Comparison of ENCODE assay signal across 17 cellular contexts in genomic region chr9:68637020-68637419, GRCh38.
DNase-seq lines count a peak whose midpoint lies in the region; ATAC-seq and TF ChIP-seq lines count a peak whose summit lies in the region.
"Had no signal": no experiment of that assay in that cellular context is flagged by ENCODE, and none has a peak within 500 bp of the region (broad histone marks: within the 10 kb centered on the region; RNA-seq: fewer than 3 reads in every experiment).

No MANE protein-coding gene starts in this region.

- H3K9me3 ChIP-seq in effector memory CD4-positive, alpha-beta T cell (ENCODE audit: control insufficient read depth, low read length): no peaks in the 10 kb centered on the region
- H3K9me3 ChIP-seq: BLaER1 treated with 17β-estradiol and CSF1 and Interleukin-3, amounts not matched to agents 10 nM and 100 nM; breast epithelium; thyroid gland had no signal

- H3K36me3 ChIP-seq in effector memory CD4-positive, alpha-beta T cell (ENCODE audit: control insufficient read depth, insufficient read depth, low read length): no peaks in the 10 kb centered on the region
- H3K36me3 ChIP-seq: BLaER1 treated with 17β-estradiol and CSF1 and Interleukin-3, amounts not matched to agents 10 nM and 100 nM; breast epithelium; thyroid gland had no signal

- H3K27me3 ChIP-seq in effector memory CD4-positive, alpha-beta T cell (replicated peaks; ENCODE audit: control insufficient read depth, insufficient read depth, low read length, poor library complexity, severe bottlenecking): no peaks in the 10 kb centered on the region
- H3K27me3 ChIP-seq: BLaER1 treated with 17β-estradiol and CSF1 and Interleukin-3, amounts not matched to agents 10 nM and 100 nM; breast epithelium; thyroid gland had no signal

- peak; percentile 88 for DNase-seq in COLO668 (lab: John Stamatoyannopoulos, UW; ENCODE audit: unreplicated experiment)
- DNase-seq in NCI-H1417 (lab: John Stamatoyannopoulos, UW): peak; percentile 37 to 95 (median 80)
- peak; percentile 89 for DNase-seq in NCI-H526 treated with DMSO at 0.1 percent for 48 hours (lab: John Stamatoyannopoulos, UW)
- DNase-seq in left kidney (ENCODE audit: low read depth, low spot score): peak; percentile 33
- no peak for DNase-seq in effector memory CD4-positive, alpha-beta T cell
- DNase-seq in omental fat pad (ENCODE audit: low spot score): no peak
- DNase-seq in amniotic stem cell (lab: John Stamatoyannopoulos, UW): no peak
- DNase-seq: activated CD8-positive, alpha-beta T cell treated with anti-CD3 and anti-CD28 coated beads for 36 hours; dermis blood vessel endothelial cell; stimulated activated CD4-positive, alpha-beta T cell treated with anti-CD3 and anti-CD28 coated beads, Interleukin-4, amount 100 ng/mL, for 24 hours; thyroid gland had no signal

- H3K27ac ChIP-seq in effector memory CD4-positive, alpha-beta T cell (ENCODE audit: insufficient read depth, low read length, poor library complexity, severe bottlenecking): no peak overlapping the region
- H3K27ac ChIP-seq: BLaER1 treated with 17β-estradiol and CSF1 and Interleukin-3, amounts not matched to agents 10 nM and 100 nM; breast epithelium; HL-60; thyroid gland had no signal

- no peak for TF ChIP-seq CTCF in omental fat pad (IDR thresholded peaks at IDR 0.05)

- H3K4me3 ChIP-seq in effector memory CD4-positive, alpha-beta T cell (ENCODE audit: insufficient read depth, low read depth, low read length, poor library complexity, severe bottlenecking): no peak overlapping the region
- H3K4me3 ChIP-seq: BLaER1 treated with 17β-estradiol and CSF1 and Interleukin-3, amounts not matched to agents 10 nM and 100 nM; breast epithelium; K562; thyroid gland had no signal

- ATAC-seq in omental fat pad (ENCODE audit: low FRiP score) (no peak), HG02870 (IDR thresholded peaks at IDR 0.05; ENCODE audit: unreplicated experiment) (no peak)
- ATAC-seq: activated CD8-positive, alpha-beta T cell treated with anti-CD3 and anti-CD28 coated beads for 36 hours; K562; left lobe of liver had no signal

- H3K4me1 ChIP-seq in effector memory CD4-positive, alpha-beta T cell (ENCODE audit: control insufficient read depth, insufficient read depth, low read length, poor library complexity, severe bottlenecking): no peaks in the 10 kb centered on the region
- H3K4me1 ChIP-seq: breast epithelium, thyroid gland had no signal

Comparison
In these comparisons a context has a peak if more than half of its experiments do, and no peak if none do; other contexts are left out.
1. DNase-seq: peak in COLO668 (single experiment), NCI-H1417 (3 of 3), NCI-H526 treated with DMSO at 0.1 percent for 48 hours (single experiment) and left kidney (single experiment); none in effector memory CD4-positive, alpha-beta T cell (0 of 3), omental fat pad (single experiment) and amniotic stem cell (single experiment).